ENCODE assay signal across 12 cellular contexts in genomic region chr12:46219147-46219891, GRCh38. TPM values are rescaled to one million over a fixed set of nuclear protein-coding genes. Genes with fewer than 3 reads are reported as not detected.
A peak's percentile ranks its signal among the peaks of the same experiment; 100 is the strongest.
DNase-seq lines count a peak whose midpoint lies in the region; ATAC-seq and TF ChIP-seq lines count a peak whose summit lies in the region.
"Had no signal": no experiment of that assay in that cellular context is flagged by ENCODE, and none has a peak within 500 bp of the region (broad histone marks: within the 10 kb centered on the region; RNA-seq: fewer than 3 reads in every experiment).

No MANE protein-coding gene starts in this region.

- no peak overlapping the region for H2BK5ac ChIP-seq in mesenchymal stem cell (ENCODE audit: low read depth, low read length, poor library complexity, severe bottlenecking)

- no peak for TF ChIP-seq EP300 in transverse colon (IDR thresholded peaks at IDR 0.05; ENCODE audit: low read depth)

- H3K9me3 Mint-ChIP-seq in activated naive CD4-positive, alpha-beta T cell treated with anti-CD3 and anti-CD28 coated beads for 36 hours: no peaks in the 10 kb centered on the region
- H3K9me3 Mint-ChIP-seq in activated naive CD4-positive, alpha-beta T cell treated with anti-CD3 and anti-CD28 coated beads, Interleukin-2, amount 50 U/mL, for 72 hours: no peaks in the 10 kb centered on the region

- no peak overlapping the region for H2AFZ ChIP-seq in mesenchymal stem cell (ENCODE audit: low read depth, low read length)

- H3K4me2 ChIP-seq in mesenchymal stem cell (ENCODE audit: low read length, poor library complexity, severe bottlenecking): no peak overlapping the region

- H3K36me3 ChIP-seq in mesenchymal stem cell (ENCODE audit: control insufficient read depth in 1 of 2, insufficient read depth in 2 of 2, low read depth in 1 of 2, low read length in 2 of 2) (peaks cover 0 to 10% of the 10 kb centered on the region in 2 experiments), transverse colon (no peaks in the 10 kb centered on the region)
- H3K36me3 ChIP-seq: heart left ventricle had no signal

- intact Hi-C loops in activated naive CD4-positive, alpha-beta T cell treated with anti-CD3 and anti-CD28 coated beads for 36 hours (cut with micrococcal nuclease): loop anchor here (1.0 to 10.0 kb wide), 12 partner anchors 9 to 1488 kb away; partner anchors contain the start of genes ANO6, ARID2 and RPAP3
- intact Hi-C loops in transverse colon (cut with DNase I; ENCODE audit: low total_unique reads): no loop called here

- no peak for TF ChIP-seq CTCF in transverse colon (IDR thresholded peaks at IDR 0.05)

- H4K91ac ChIP-seq in mesenchymal stem cell (ENCODE audit: low read length): no peak overlapping the region

- H4K8ac ChIP-seq in mesenchymal stem cell (ENCODE audit: low read length): peak overlapping the region; percentile 64

- no peak overlapping the region for H3K18ac ChIP-seq in mesenchymal stem cell (ENCODE audit: low read depth in 1 of 2, low read length in 2 of 2)

- no peaks in the 10 kb centered on the region for H3K27me3 Mint-ChIP-seq in activated naive CD4-positive, alpha-beta T cell treated with anti-CD3 and anti-CD28 coated beads for 36 hours (ENCODE audit: low read depth)

- H3K4me3 ChIP-seq in mesenchymal stem cell (ENCODE audit: insufficient read depth in 1 of 2, low read depth in 1 of 2, low read length in 2 of 2): no peak overlapping the region
- no peak overlapping the region for H3K4me3 ChIP-seq in transverse colon
- H3K4me3 ChIP-seq: heart left ventricle, upper lobe of left lung had no signal

- ATAC-seq in activated naive CD4-positive, alpha-beta T cell treated with anti-CD3 and anti-CD28 coated beads, Interleukin-2, amount 50 U/mL, for 72 hours: peak; percentile 2 to 5

- H3K23ac ChIP-seq in mesenchymal stem cell (ENCODE audit: low read length in 2 of 2): no peak overlapping the region

- WGBS in mesenchymal stem cell: 100% methylated on average over 2 of the region's 2 CpGs
- 46 to 69% methylated on average over 2 of the region's 2 CpGs for WGBS in transverse colon (ENCODE audit: low coverage in 1 of 2), 2 donors

- H2BK15ac ChIP-seq in mesenchymal stem cell (ENCODE audit: low read depth, poor library complexity, severe bottlenecking): no peak overlapping the region

- H3K4me1 ChIP-seq in mesenchymal stem cell (ENCODE audit: control insufficient read depth, insufficient read depth, low read depth, low read length) (peaks cover 4% of the 10 kb centered on the region), transverse colon (peaks cover 14 to 83% (median 45%) of the 10 kb centered on the region in 4 donors)

- H2BK12ac ChIP-seq in mesenchymal stem cell (ENCODE audit: low read length in 2 of 2): no peak overlapping the region

- no peaks in the 10 kb centered on the region for H3K27me3 ChIP-seq in mesenchymal stem cell (ENCODE audit: control insufficient read depth in 1 of 2, insufficient read depth in 1 of 2, low read length in 2 of 2)
- no peaks in the 10 kb centered on the region for H3K27me3 ChIP-seq in transverse colon
- H3K27me3 ChIP-seq: heart left ventricle, upper lobe of left lung had no signal

- H3K4me1 Mint-ChIP-seq in activated naive CD4-positive, alpha-beta T cell treated with anti-CD3 and anti-CD28 coated beads for 36 hours (ENCODE audit: low read depth): peaks cover 95% of the 10 kb centered on the region

- CTCF ChIA-PET in activated naive CD4-positive, alpha-beta T cell treated with anti-CD3 and anti-CD28 coated beads for 36 hours (lab: Charles Lee): interaction anchor here (0.7 to 1.2 kb wide), 2 partner anchors 9 to 50 kb away, joined by 3 read pairs; no protein-coding TSS in a partner anchor

- H3K14ac ChIP-seq in mesenchymal stem cell (ENCODE audit: low read length in 2 of 2): no peak overlapping the region

- peak overlapping the region; percentile 33 for H3K4me3 Mint-ChIP-seq in activated naive CD4-positive, alpha-beta T cell treated with anti-CD3 and anti-CD28 coated beads for 36 hours

- TF ChIP-seq POLR2A in transverse colon (IDR thresholded peaks at IDR 0.05): no peak

- no peak for DNase-seq in activated naive CD4-positive, alpha-beta T cell treated with anti-CD3 and anti-CD28 coated beads for 36 hours
- no peak for DNase-seq in activated naive CD4-positive, alpha-beta T cell treated with Interleukin-2 at 50 U/mL for 16 hours
- DNase-seq in activated naive CD4-positive, alpha-beta T cell treated with anti-CD3 and anti-CD28 coated beads, Interleukin-2, amount 50 U/mL, for 72 hours (ENCODE audit: low spot score in 2 of 2): no peak
- DNase-seq in mesenchymal stem cell (no peak), transverse colon (no peak), activated gamma-delta T cell (lab: John Stamatoyannopoulos, UW) (no peak), NCI-H774 (lab: John Stamatoyannopoulos, UW) (no peak), nucleus accumbens (lab: John Stamatoyannopoulos, UW) (no peak)
- DNase-seq: heart left ventricle, NCI-H2029 treated with DMSO at 0.1 percent for 48 hours, Right ventricle myocardium superior, upper lobe of left lung had no signal

- in situ Hi-C loops in transverse colon (cut with MboI; ENCODE audit: low pct_ligation_motif_present in 1 of 4, low pct_unique_long_range_greater_than_20kb in 1 of 4, low sequenced_read_pairs in 3 of 4): loop anchor here in 1 of 4 donors (10.0 kb wide), 1 partner anchor 45 kb away; the partner anchor contains the start of gene SLC38A1

- peak overlapping the region; percentile 100 for H3K27ac Mint-ChIP-seq in activated naive CD4-positive, alpha-beta T cell treated with anti-CD3 and anti-CD28 coated beads for 36 hours
- H3K27ac Mint-ChIP-seq in activated naive CD4-positive, alpha-beta T cell treated with anti-CD3 and anti-CD28 coated beads, Interleukin-2, amount 50 U/mL, for 72 hours: peak overlapping the region; percentile 96 to 97

- no peak overlapping the region for H2BK120ac ChIP-seq in mesenchymal stem cell (ENCODE audit: low read depth, low read length)

- peaks cover 28% of the 10 kb centered on the region for H3K79me1 ChIP-seq in mesenchymal stem cell (replicated peaks; ENCODE audit: low read length, poor library complexity, severe bottlenecking)

- no peaks in the 10 kb centered on the region for H3K9me3 ChIP-seq in mesenchymal stem cell (ENCODE audit: control insufficient read depth, low read length)
- H3K9me3 ChIP-seq in transverse colon: no peaks in the 10 kb centered on the region
- H3K9me3 ChIP-seq: heart left ventricle, upper lobe of left lung had no signal

- H3K36me3 Mint-ChIP-seq in activated naive CD4-positive, alpha-beta T cell treated with anti-CD3 and anti-CD28 coated beads for 36 hours (ENCODE audit: low read depth): peaks cover 51% of the 10 kb centered on the region
- peaks cover 52 to 62% of the 10 kb centered on the region in 2 donors for H3K36me3 Mint-ChIP-seq in activated naive CD4-positive, alpha-beta T cell treated with anti-CD3 and anti-CD28 coated beads, Interleukin-2, amount 50 U/mL, for 72 hours

- no peak overlapping the region for H2AK5ac ChIP-seq in mesenchymal stem cell (ENCODE audit: low read length, severe bottlenecking)

- H3K4ac ChIP-seq in mesenchymal stem cell (ENCODE audit: low read depth in 1 of 2, low read length in 2 of 2): no peak overlapping the region

- H3K9ac ChIP-seq in mesenchymal stem cell (ENCODE audit: low read length): no peak overlapping the region

- H3K27ac ChIP-seq in mesenchymal stem cell (ENCODE audit: low read length, poor library complexity, severe bottlenecking): peak overlapping the region; percentile 10
- peak overlapping the region; percentile 66 to 82 (median 73) for H3K27ac ChIP-seq in transverse colon

RNA-seq across cellular contexts. Expression of gene SLC38A1, which starts 49.5 kb away (rescaled TPM):
- total RNA-seq in activated naive CD4-positive, alpha-beta T cell treated with anti-CD3 and anti-CD28 coated beads for 36 hours: 100 to 1,000 TPM; 105 to 110 TPM
- 100 to 1,000 TPM; 146 to 177 TPM for total RNA-seq in activated naive CD4-positive, alpha-beta T cell treated with anti-CD3 and anti-CD28 coated beads, Interleukin-2, amount 50 U/mL, for 72 hours
- 56.2 TPM for polyA plus RNA-seq in mesenchymal stem cell (2013, experiment 1 of 2)
- 58.3 TPM for polyA plus RNA-seq in mesenchymal stem cell (2013, experiment 2 of 2)
- 100 to 1,000 TPM in 3 of 4 donors, 10 to 100 TPM in 1; 36.8 to 139 (median 117) TPM for total RNA-seq in transverse colon
